ENCODE assay signal across 15 cellular contexts in the genomic region with DNA sequence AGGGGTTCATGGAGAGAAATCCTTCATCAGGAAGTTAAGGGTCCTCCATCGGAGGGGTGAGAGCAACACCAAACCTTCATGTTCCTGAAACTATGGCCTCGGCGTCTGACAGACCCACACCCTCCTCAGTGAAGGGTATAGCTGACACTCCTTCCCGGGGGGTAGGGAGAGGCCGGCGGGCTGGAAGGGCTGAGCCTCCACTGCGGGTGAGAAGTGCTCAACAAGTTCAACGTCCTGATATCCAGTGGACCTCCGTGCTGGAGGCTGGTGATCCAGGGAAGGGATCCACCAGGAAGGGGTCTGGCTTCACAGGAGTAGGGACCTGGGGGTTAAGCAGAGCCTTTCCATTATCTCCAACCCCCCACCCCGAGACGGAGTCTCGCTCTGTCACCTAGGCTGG.
"Had no signal": no experiment of that assay in that cellular context is flagged by ENCODE, and none has a peak within 500 bp of the region (broad histone marks: within the 10 kb centered on the region; RNA-seq: fewer than 3 reads in every experiment).

No MANE protein-coding gene starts in this region.

- H2AFZ ChIP-seq: parathyroid adenoma had no signal

- H3K27ac Mint-ChIP-seq: activated naive CD8-positive, alpha-beta T cell treated with anti-CD3 and anti-CD28 coated beads, Interleukin-2, amount 10 ng/mL, durations not matched to agents 7 days and 5 days; mesothelial cell of epicardium; natural killer cell treated with Interleukin-12 subunit alpha and Interleukin-12 subunit beta and Interleukin-15 and Interleukin-18, amount 100 ng/mL, for 72 hours had no signal

- H3K27me3 ChIP-seq: heart right ventricle, neutrophil, spleen, transverse colon had no signal

- H3K4me1 Mint-ChIP-seq: mesothelial cell of epicardium had no signal

- H3K4me3 ChIP-seq: coronary artery, heart right ventricle, spleen, transverse colon had no signal

- H3K4me1 ChIP-seq: parathyroid adenoma had no signal

- H3K27me3 Mint-ChIP-seq: activated naive CD8-positive, alpha-beta T cell treated with anti-CD3 and anti-CD28 coated beads, Interleukin-2, amount 10 ng/mL, durations not matched to agents 7 days and 5 days; natural killer cell treated with Interleukin-12 subunit alpha and Interleukin-12 subunit beta and Interleukin-15 and Interleukin-18, amount 100 ng/mL, for 72 hours had no signal

- H3K4me3 Mint-ChIP-seq: activated naive CD8-positive, alpha-beta T cell treated with anti-CD3 and anti-CD28 coated beads, Interleukin-2, amount 10 ng/mL, durations not matched to agents 7 days and 5 days; mesothelial cell of epicardium; natural killer cell treated with Interleukin-12 subunit alpha and Interleukin-12 subunit beta and Interleukin-15 and Interleukin-18, amount 100 ng/mL, for 72 hours had no signal

- H3K9me3 ChIP-seq: heart right ventricle, neutrophil, spleen, transverse colon had no signal

- ATAC-seq: heart right ventricle; natural killer cell treated with Interleukin-12 subunit alpha and Interleukin-12 subunit beta and Interleukin-15 and Interleukin-18, amount 100 ng/mL, for 72 hours had no signal

- H3K9me3 Mint-ChIP-seq: activated naive CD8-positive, alpha-beta T cell treated with anti-CD3 and anti-CD28 coated beads, Interleukin-2, amount 10 ng/mL, durations not matched to agents 7 days and 5 days; mesothelial cell of epicardium; natural killer cell treated with Interleukin-12 subunit alpha and Interleukin-12 subunit beta and Interleukin-15 and Interleukin-18, amount 100 ng/mL, for 72 hours had no signal

- DNase-seq: activated CD4-positive, alpha-beta T cell treated with anti-CD3 and anti-CD28 coated beads, Interleukin-2, amount 50 U/mL, for 4 hours; activated naive CD4-positive, alpha-beta T cell treated with Interleukin-2 at 50 U/mL for 16 hours; activated naive CD8-positive, alpha-beta T cell treated with anti-CD3 and anti-CD28 coated beads, Interleukin-2, amount 10 ng/mL, durations not matched to agents 7 days and 5 days; activated T-cell treated with anti-CD3 and anti-CD28 coated beads for 4 hours; heart right ventricle; kidney glomerular epithelial cell; stimulated activated naive CD4-positive, alpha-beta T cell; T-helper 2 cell; transverse colon had no signal

- H3K27ac ChIP-seq: neutrophil, parathyroid adenoma, spleen had no signal

- H3K36me3 Mint-ChIP-seq: natural killer cell treated with Interleukin-12 subunit alpha and Interleukin-12 subunit beta and Interleukin-15 and Interleukin-18, amount 100 ng/mL, for 72 hours had no signal
